Comparison of ENCODE assay signal across 10 cellular contexts in the genomic region with DNA sequence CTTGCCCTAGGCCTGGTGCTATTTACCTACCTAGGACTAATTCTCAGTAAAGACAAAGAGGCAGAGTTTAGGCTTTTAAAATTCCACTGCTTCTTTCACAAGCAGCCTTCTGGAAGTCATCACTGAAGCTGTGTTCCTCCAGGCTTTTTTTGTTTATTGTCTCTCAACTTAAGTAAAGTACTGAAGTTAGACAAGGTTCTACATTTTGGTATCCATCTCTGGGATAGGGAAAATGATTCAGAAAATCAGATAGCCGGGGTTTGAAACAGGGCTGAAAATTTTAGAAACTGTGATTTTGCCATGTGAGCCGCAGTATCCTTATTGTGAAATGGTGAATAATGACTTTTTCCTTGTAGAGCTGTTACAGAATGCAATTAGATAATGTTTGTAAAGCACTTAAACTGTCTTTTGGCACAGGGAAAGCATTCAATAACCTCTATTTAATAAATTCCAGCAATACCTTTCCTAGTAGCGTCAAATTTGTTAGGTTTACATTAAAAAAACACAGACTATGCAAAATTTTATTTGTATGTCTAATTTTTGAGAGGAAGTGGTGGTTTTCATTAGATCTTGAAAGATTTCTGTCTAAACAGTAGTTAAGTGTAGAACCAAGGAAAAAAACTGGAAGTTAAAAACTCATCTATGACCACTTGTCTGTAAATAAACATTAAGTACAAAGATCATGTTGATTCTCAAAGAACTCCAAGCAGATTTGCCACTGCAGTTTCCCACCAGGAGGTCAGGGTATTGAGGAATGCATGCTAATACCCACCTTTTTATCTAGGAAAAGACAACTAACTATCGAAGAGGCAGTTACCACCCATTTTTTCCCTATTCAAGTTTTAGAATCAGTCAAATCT. TPM values are rescaled to one million over a fixed set of nuclear protein-coding genes. Genes with fewer than 3 reads are reported as not detected.
A peak's percentile ranks its signal among the peaks of the same experiment; 100 is the strongest.
DNase-seq lines count a peak whose midpoint lies in the region; ATAC-seq and TF ChIP-seq lines count a peak whose summit lies in the region.
"Had no signal": no experiment of that assay in that cellular context is flagged by ENCODE, and none has a peak within 500 bp of the region (broad histone marks: within the 10 kb centered on the region; RNA-seq: fewer than 3 reads in every experiment).

No MANE protein-coding gene starts in this region.

- H3K27ac ChIP-seq in stomach: peak overlapping the region in 4 of 5 donors; percentile 93 to 98 (median 94)
- H3K27ac ChIP-seq: BLaER1 had no signal

- H3K9me3 ChIP-seq in stomach: no peaks in the 10 kb centered on the region

- 34 to 56% (median 43%) methylated on average over 4 of the region's 4 CpGs for WGBS in stomach, 5 donors

- peaks cover 32% of the 10 kb centered on the region for H3K36me3 Mint-ChIP-seq in T-helper 1 cell treated with Interleukin-12 subunit alpha and Interleukin-12 subunit beta and Interleukin-4 antibody, amounts not matched to agents 30 μg/mL and 1 μg/mL, for 36 hours (ENCODE audit: low read depth)
- peaks cover 28% of the 10 kb centered on the region for H3K36me3 Mint-ChIP-seq in activated CD8-positive, alpha-beta T cell treated with anti-CD3 and anti-CD28 coated beads, Interleukin-2, amount 10 ng/mL, durations not matched to agents 7 days and 5 days (ENCODE audit: low read depth)
- H3K36me3 Mint-ChIP-seq in immature natural killer cell: peaks cover 0 to 14% (median 4%) of the 10 kb centered on the region in 3 donors

- H3K4me1 Mint-ChIP-seq in T-helper 1 cell treated with Interleukin-12 subunit alpha and Interleukin-12 subunit beta and Interleukin-4 antibody, amounts not matched to agents 30 μg/mL and 1 μg/mL, for 36 hours (ENCODE audit: low read depth): peaks cover 58% of the 10 kb centered on the region
- H3K4me1 Mint-ChIP-seq in activated CD8-positive, alpha-beta T cell treated with anti-CD3 and anti-CD28 coated beads, Interleukin-2, amount 10 ng/mL, durations not matched to agents 7 days and 5 days (ENCODE audit: low read depth): peaks cover 70% of the 10 kb centered on the region
- peaks cover 80 to 85% of the 10 kb centered on the region in 2 donors for H3K4me1 Mint-ChIP-seq in immature natural killer cell

- no peak for TF ChIP-seq EP300 in stomach (IDR thresholded peaks at IDR 0.05)

- intact Hi-C loops in stomach (cut with DNase I; ENCODE audit: low total_unique reads): no loop called here

- peak overlapping the region; percentile 81 for H3K4me3 Mint-ChIP-seq in T-helper 1 cell treated with Interleukin-12 subunit alpha and Interleukin-12 subunit beta and Interleukin-4 antibody, amounts not matched to agents 30 μg/mL and 1 μg/mL, for 36 hours
- peak overlapping the region; percentile 87 for H3K4me3 Mint-ChIP-seq in activated CD8-positive, alpha-beta T cell treated with anti-CD3 and anti-CD28 coated beads, Interleukin-2, amount 10 ng/mL, durations not matched to agents 7 days and 5 days
- peak overlapping the region; percentile 96 to 99 (median 97) for H3K4me3 Mint-ChIP-seq in immature natural killer cell

- no peak for ATAC-seq in activated CD8-positive, alpha-beta T cell treated with anti-CD3 and anti-CD28 coated beads, Interleukin-2, amount 10 ng/mL, durations not matched to agents 7 days and 5 days

- DNase-seq in T-helper 1 cell (no peak), immature natural killer cell (no peak), stomach (no peak), DMS153 treated with DMSO at 0.1 percent for 48 hours (lab: John Stamatoyannopoulos, UW; ENCODE audit: unreplicated experiment) (no peak), NCI-H748 (lab: John Stamatoyannopoulos, UW; ENCODE audit: unreplicated experiment) (no peak)
- no peak for DNase-seq in activated CD8-positive, alpha-beta T cell treated with anti-CD3 and anti-CD28 coated beads, Interleukin-2, amount 10 ng/mL, durations not matched to agents 7 days and 5 days
- DNase-seq in stimulated activated CD4-positive, alpha-beta T cell treated with anti-CD3 and anti-CD28 coated beads, Interleukin-2, amount 100 ng/mL, for 24 hours: no peak
- DNase-seq: HCEC 1CT had no signal

- no peaks in the 10 kb centered on the region for H3K9me3 Mint-ChIP-seq in T-helper 1 cell treated with Interleukin-12 subunit alpha and Interleukin-12 subunit beta and Interleukin-4 antibody, amounts not matched to agents 30 μg/mL and 1 μg/mL, for 36 hours
- no peaks in the 10 kb centered on the region for H3K9me3 Mint-ChIP-seq in activated CD8-positive, alpha-beta T cell treated with anti-CD3 and anti-CD28 coated beads, Interleukin-2, amount 10 ng/mL, durations not matched to agents 7 days and 5 days (ENCODE audit: insufficient read depth)
- no peaks in the 10 kb centered on the region for H3K9me3 Mint-ChIP-seq in immature natural killer cell

- H3K27me3 Mint-ChIP-seq in T-helper 1 cell treated with Interleukin-12 subunit alpha and Interleukin-12 subunit beta and Interleukin-4 antibody, amounts not matched to agents 30 μg/mL and 1 μg/mL, for 36 hours (ENCODE audit: low read depth): no peaks in the 10 kb centered on the region
- H3K27me3 Mint-ChIP-seq in activated CD8-positive, alpha-beta T cell treated with anti-CD3 and anti-CD28 coated beads, Interleukin-2, amount 10 ng/mL, durations not matched to agents 7 days and 5 days (ENCODE audit: low read depth): no peaks in the 10 kb centered on the region
- H3K27me3 Mint-ChIP-seq in immature natural killer cell (ENCODE audit: low read depth in 3 of 3): peaks cover 16 to 23% (median 21%) of the 10 kb centered on the region in 3 donors

- H3K36me3 ChIP-seq in stomach: no peaks in the 10 kb centered on the region
- H3K36me3 ChIP-seq: BLaER1 had no signal

- peak overlapping the region; percentile 60 to 72 (median 66) for H3K4me3 ChIP-seq in stomach
- H3K4me3 ChIP-seq: BLaER1 had no signal

- CTCF ChIA-PET in activated CD8-positive, alpha-beta T cell treated with anti-CD3 and anti-CD28 coated beads, Interleukin-2, amount 10 ng/mL, durations not matched to agents 7 days and 5 days (lab: Charles Lee): interaction anchor here (5.7 kb wide), 1 partner anchor 48 kb away, joined by 31 read pairs; no protein-coding TSS in a partner anchor

- TF ChIP-seq CTCF in stomach (IDR thresholded peaks at IDR 0.05): no peak

- H3K4me1 ChIP-seq in stomach: peaks cover 51 to 93% (median 70%) of the 10 kb centered on the region in 4 donors

- TF ChIP-seq POLR2A in stomach (IDR thresholded peaks at IDR 0.05): no peak

- POLR2A ChIA-PET in activated CD8-positive, alpha-beta T cell treated with anti-CD3 and anti-CD28 coated beads, Interleukin-2, amount 10 ng/mL, durations not matched to agents 7 days and 5 days (lab: Charles Lee): no interaction called here

- no peaks in the 10 kb centered on the region for H3K27me3 ChIP-seq in stomach

- no peak overlapping the region for H3K27ac Mint-ChIP-seq in T-helper 1 cell treated with Interleukin-12 subunit alpha and Interleukin-12 subunit beta and Interleukin-4 antibody, amounts not matched to agents 30 μg/mL and 1 μg/mL, for 36 hours
- H3K27ac Mint-ChIP-seq in activated CD8-positive, alpha-beta T cell treated with anti-CD3 and anti-CD28 coated beads, Interleukin-2, amount 10 ng/mL, durations not matched to agents 7 days and 5 days: peak overlapping the region; percentile 10
- H3K27ac Mint-ChIP-seq in immature natural killer cell: peak overlapping the region; percentile 92 to 98 (median 96)

RNA-seq across cellular contexts. Expression of a gene that starts 2.2 kb away (rescaled TPM):
- 10 to 100 TPM; 50.7 to 54.9 TPM for total RNA-seq in activated CD8-positive, alpha-beta T cell treated with anti-CD3 and anti-CD28 coated beads, Interleukin-2, amount 10 ng/mL, durations not matched to agents 7 days and 5 days
- polyA plus RNA-seq in immature natural killer cell: 100 to 1,000 TPM; 472 to 632 (median 495) TPM
- total RNA-seq in stomach: 100 to 1,000 TPM in 4 of 5 donors, 10 to 100 TPM in 1; 85.7 to 238 (median 137) TPM
- polyA plus RNA-seq in stomach: 100 to 1,000 TPM in 1 of 3 donors, 10 to 100 TPM in 2; 35.3 to 174 (median 45.6) TPM
